Comparison of ENCODE assay signal across 9 cellular contexts in genomic region chr1:167059045-167059728, GRCh38. TPM values are rescaled to one million over a fixed set of nuclear protein-coding genes. Genes with fewer than 3 reads are reported as not detected.
A peak's percentile ranks its signal among the peaks of the same experiment; 100 is the strongest.
DNase-seq lines count a peak whose midpoint lies in the region; ATAC-seq and TF ChIP-seq lines count a peak whose summit lies in the region.
"Had no signal": no experiment of that assay in that cellular context is flagged by ENCODE, and none has a peak within 500 bp of the region (broad histone marks: within the 10 kb centered on the region; RNA-seq: fewer than 3 reads in every experiment).

No MANE protein-coding gene starts in this region.

- BruUV-seq in Calu3 (replicated peaks; lab: Mats Ljungman, UMichigan), result no TSS peak

- peak; percentile 83 for DNase-seq in Calu3
- DNase-seq in HFFc6, result peak; percentile 32
- peak; percentile 26 for DNase-seq in NCI-H446 treated with DMSO at 0.1 percent for 48 hours (lab: John Stamatoyannopoulos, UW)
- peak; percentile 65 to 71 for DNase-seq in activated CD4-positive, alpha-beta T cell treated with anti-CD3 and anti-CD28 coated beads, Interleukin-2, amount 50 U/mL, for 4 hours
- DNase-seq in effector CD8-positive, alpha-beta T cell (lab: John Stamatoyannopoulos, UW), result peak; percentile 59
- peak; percentile 42 to 88 for DNase-seq in mesothelial cell of epicardium (ENCODE audit: low spot score in 2 of 2, unreplicated experiment in 2 of 2)
- DNase-seq in stimulated activated CD8-positive, alpha-beta memory T cell treated with anti-CD3 and anti-CD28 coated beads, Interleukin-15, amount 100 ng/mL, for 48 hours (ENCODE audit: low read depth in 2 of 2), result peak; percentile 36

- peak; percentile 93 for TF ChIP-seq CTCF in Calu3 (IDR thresholded peaks at IDR 0.05; ENCODE audit: unreplicated experiment)
- peak; percentile 97 for TF ChIP-seq CTCF in HFFc6 (IDR thresholded peaks at IDR 0.05)
- peak; percentile 97 for TF ChIP-seq CTCF in mesothelial cell of epicardium (IDR thresholded peaks at IDR 0.05; ENCODE audit: unreplicated experiment)

- H3K9me3 Mint-ChIP-seq in Calu3 (ENCODE audit: low read depth, unreplicated experiment) (no peaks in the 10 kb centered on the region), HFFc6 (no peaks in the 10 kb centered on the region), mesothelial cell of epicardium (no peaks in the 10 kb centered on the region)
- H3K9me3 Mint-ChIP-seq: dendritic cell treated with granulocyte-macrophage colony-stimulating factor and Interleukin-4, amounts not matched to agents 40 ng/mL and 50 ng/mL, for 4 days had no signal

- peaks cover 6% of the 10 kb centered on the region for H3K36me3 Mint-ChIP-seq in Calu3 (ENCODE audit: insufficient read depth, unreplicated experiment)
- no peaks in the 10 kb centered on the region for H3K36me3 Mint-ChIP-seq in HFFc6 (ENCODE audit: low read depth)
- H3K36me3 Mint-ChIP-seq in mesothelial cell of epicardium, result no peaks in the 10 kb centered on the region

- H3K27me3 Mint-ChIP-seq in Calu3 (ENCODE audit: unreplicated experiment) (no peaks in the 10 kb centered on the region), HFFc6 (ENCODE audit: insufficient read depth) (peaks cover 17% of the 10 kb centered on the region), mesothelial cell of epicardium (ENCODE audit: low read depth) (no peaks in the 10 kb centered on the region)

- ATAC-seq in GM18505 (IDR thresholded peaks at IDR 0.05; ENCODE audit: unreplicated experiment), result no peak

- CTCF ChIA-PET in Calu3 (lab: Charles Lee), result interaction anchor here (0.7 to 6.5 kb wide), 11 partner anchors 15 to 183 kb away, joined by 3 to 221 read pairs (median 4); partner anchors contain the start of genes POU2F1 and TADA1

- intact Hi-C loops in Calu3 (cut with micrococcal nuclease; ENCODE audit: unreplicated experiment), result loop anchor here (1.0 to 5.0 kb wide), 2 partner anchors 83 to 582 kb away; no protein-coding TSS in a partner anchor

- peaks cover 17% of the 10 kb centered on the region for H3K4me1 Mint-ChIP-seq in Calu3 (ENCODE audit: low read depth, unreplicated experiment)
- H3K4me1 Mint-ChIP-seq in HFFc6 (ENCODE audit: low read depth), result peaks cover 13% of the 10 kb centered on the region
- H3K4me1 Mint-ChIP-seq in mesothelial cell of epicardium, result peaks cover 5% of the 10 kb centered on the region

- H3K27ac Mint-ChIP-seq in Calu3 (ENCODE audit: unreplicated experiment) (no peak overlapping the region), HFFc6 (no peak overlapping the region), mesothelial cell of epicardium (no peak overlapping the region)
- H3K27ac Mint-ChIP-seq: dendritic cell treated with granulocyte-macrophage colony-stimulating factor and Interleukin-4, amounts not matched to agents 40 ng/mL and 50 ng/mL, for 4 days had no signal

- no peak overlapping the region for H3K4me3 Mint-ChIP-seq in Calu3 (ENCODE audit: low read depth, unreplicated experiment)
- H3K4me3 Mint-ChIP-seq in HFFc6, result peak overlapping the region; percentile 69
- H3K4me3 Mint-ChIP-seq in mesothelial cell of epicardium, result peak overlapping the region; percentile 42
- H3K4me3 Mint-ChIP-seq: dendritic cell treated with granulocyte-macrophage colony-stimulating factor and Interleukin-4, amounts not matched to agents 40 ng/mL and 50 ng/mL, for 4 days had no signal

- no peak for TF ChIP-seq POLR2A in GM18505 (IDR thresholded peaks at IDR 0.05; ENCODE audit: borderline replicate concordance, extremely low read depth, insufficient read depth, insufficient read length)

RNA-seq across cellular contexts. Expression of gene GPA33, which starts 31.0 kb away (rescaled TPM):
- total RNA-seq in Calu3 (2022) (not detected in 2 replicates), mesothelial cell of epicardium (1.2 to 1.9 TPM (median 1.6 TPM) in 3 replicates)
- not detected for total RNA-seq in HFFc6 (2021; fragmentation: NEBNext Ultra II Directional; extraction: Animal tissue kit (Norgen Biotek cat#: 25700))

RNA-seq across cellular contexts. Expression of gene STYXL2, which starts 34.7 kb away (rescaled TPM):
- total RNA-seq in Calu3 (2022) (not detected in 2 replicates), mesothelial cell of epicardium (0.16 to 0.18 TPM in 2 of 3 replicates, not detected in the other)
- total RNA-seq in HFFc6 (2021; fragmentation: NEBNext Ultra II Directional; extraction: Animal tissue kit (Norgen Biotek cat#: 25700)), result not detected

Comparison
In these comparisons a context has a peak if more than half of its experiments do, and no peak if none do; other contexts are left out.
1. DNase-seq: peak in every context shown above with its lines; median percentile 83 in Calu3; 68 in activated CD4-positive, alpha-beta T cell treated with anti-CD3 and anti-CD28 coated beads, Interleukin-2, amount 50 U/mL, for 4 hours; 65 in mesothelial cell of epicardium; 59 in effector CD8-positive, alpha-beta T cell; 36 in stimulated activated CD8-positive, alpha-beta memory T cell treated with anti-CD3 and anti-CD28 coated beads, Interleukin-15, amount 100 ng/mL, for 48 hours; 32 in HFFc6; 26 in NCI-H446 treated with DMSO at 0.1 percent for 48 hours.